In genomic region chr11:6402561-6402981, GRCh38 we compare ENCODE assay signal across 8 cellular contexts. TPM values are rescaled to one million over a fixed set of nuclear protein-coding genes. Genes with fewer than 3 reads are reported as not detected.
A peak's percentile ranks its signal among the peaks of the same experiment; 100 is the strongest.
DNase-seq lines count a peak whose midpoint lies in the region; ATAC-seq lines count a peak whose summit lies in the region.

No MANE protein-coding gene starts in this region.

- no peaks in the 10 kb centered on the region for H3K9me3 Mint-ChIP-seq in activated CD4-positive, alpha-beta memory T cell treated with anti-CD3 and anti-CD28 coated beads for 36 hours

- H3K27ac Mint-ChIP-seq in activated CD4-positive, alpha-beta memory T cell treated with anti-CD3 and anti-CD28 coated beads for 36 hours: peak overlapping the region; percentile 90

- intact Hi-C loops in activated CD4-positive, alpha-beta memory T cell treated with anti-CD3 and anti-CD28 coated beads for 36 hours (cut with micrococcal nuclease): loop anchor here (1.0 kb wide), 3 partner anchors 12 to 41 kb away; partner anchors contain the start of gene SMPD1

- peak; percentile 72 for ATAC-seq in HG03521 (IDR thresholded peaks at IDR 0.05; ENCODE audit: unreplicated experiment)

- POLR2A ChIA-PET in activated CD4-positive, alpha-beta memory T cell treated with anti-CD3 and anti-CD28 coated beads for 36 hours (lab: Charles Lee): interaction anchor here (1.0 to 5.5 kb wide), 8 partner anchors 9 to 201 kb away, joined by 3 to 51 read pairs (median 8); partner anchors contain the start of genes APBB1, ILK and SMPD1

- H3K4me1 Mint-ChIP-seq in activated CD4-positive, alpha-beta memory T cell treated with anti-CD3 and anti-CD28 coated beads for 36 hours (ENCODE audit: low read depth): peaks cover 71% of the 10 kb centered on the region

- peak; percentile 33 for DNase-seq in stimulated activated CD4-positive, alpha-beta T cell treated with anti-CD3 and anti-CD28 coated beads, Interleukin-12 subunit alpha, Interleukin-12 subunit beta, amount 100 ng/mL, for 4 hours
- DNase-seq in stimulated activated CD4-positive, alpha-beta T cell treated with anti-CD3 and anti-CD28 coated beads, Interleukin-4, amount 100 ng/mL, for 1 hour: no peak
- peak; percentile 88 for DNase-seq in activated CD4-positive, alpha-beta memory T cell treated with anti-CD3 and anti-CD28 coated beads for 36 hours
- peak; percentile 57 for DNase-seq in mesenteric fat pad (ENCODE audit: low spot score)
- no peak for DNase-seq in NCI-H1417 (lab: John Stamatoyannopoulos, UW)
- DNase-seq in NCI-H1417 treated with DMSO at 0.1 percent for 48 hours (lab: John Stamatoyannopoulos, UW): no peak
- no peak for DNase-seq in NCI-H128 (lab: John Stamatoyannopoulos, UW; ENCODE audit: unreplicated experiment)

- H3K27me3 Mint-ChIP-seq in activated CD4-positive, alpha-beta memory T cell treated with anti-CD3 and anti-CD28 coated beads for 36 hours: no peaks in the 10 kb centered on the region

- H3K4me3 Mint-ChIP-seq in activated CD4-positive, alpha-beta memory T cell treated with anti-CD3 and anti-CD28 coated beads for 36 hours: peak overlapping the region; percentile 55

- peaks cover 17% of the 10 kb centered on the region for H3K36me3 Mint-ChIP-seq in activated CD4-positive, alpha-beta memory T cell treated with anti-CD3 and anti-CD28 coated beads for 36 hours

- CTCF ChIA-PET in activated CD4-positive, alpha-beta memory T cell treated with anti-CD3 and anti-CD28 coated beads for 36 hours (lab: Charles Lee): interaction anchor here (0.9 to 3.9 kb wide), 8 partner anchors 11 to 41 kb away, joined by 3 to 36 read pairs (median 10); partner anchors contain the start of gene SMPD1

RNA-seq across cellular contexts. Expression of gene SMPD1, which starts 12.3 kb away (rescaled TPM):
- 10 to 100 TPM; 23.4 to 23.8 TPM for total RNA-seq in activated CD4-positive, alpha-beta memory T cell treated with anti-CD3 and anti-CD28 coated beads for 36 hours
- 34.4 TPM for total RNA-seq in mesenteric fat pad

RNA-seq across cellular contexts. Expression of gene APBB1, which starts 16.3 kb away (rescaled TPM):
- 10 to 100 TPM; 51.6 to 55.3 TPM for total RNA-seq in activated CD4-positive, alpha-beta memory T cell treated with anti-CD3 and anti-CD28 coated beads for 36 hours
- 31.3 TPM for total RNA-seq in mesenteric fat pad

RNA-seq across cellular contexts. Expression of gene HPX, which starts 38.2 kb away (rescaled TPM):
- under 1 TPM in 1 of 2 experiments, not detected in 1; 0.56 TPM for total RNA-seq in activated CD4-positive, alpha-beta memory T cell treated with anti-CD3 and anti-CD28 coated beads for 36 hours
- total RNA-seq in mesenteric fat pad: 1.1 TPM

Comparison
In these comparisons a context has a peak if more than half of its experiments do, and no peak if none do; other contexts are left out.
1. DNase-seq: peak in stimulated activated CD4-positive, alpha-beta T cell treated with anti-CD3 and anti-CD28 coated beads, Interleukin-12 subunit alpha, Interleukin-12 subunit beta, amount 100 ng/mL, for 4 hours (single experiment), activated CD4-positive, alpha-beta memory T cell treated with anti-CD3 and anti-CD28 coated beads for 36 hours (single experiment) and mesenteric fat pad (single experiment); none in stimulated activated CD4-positive, alpha-beta T cell treated with anti-CD3 and anti-CD28 coated beads, Interleukin-4, amount 100 ng/mL, for 1 hour (single experiment), NCI-H1417 (0 of 3), NCI-H1417 treated with DMSO at 0.1 percent for 48 hours (single experiment) and NCI-H128 (single experiment).